Comparison of ENCODE assay signal across 20 cellular contexts in genomic region chr6:3108746-3109414, GRCh38. TPM values are rescaled to one million over a fixed set of nuclear protein-coding genes. Genes with fewer than 3 reads are reported as not detected.
A peak's percentile ranks its signal among the peaks of the same experiment; 100 is the strongest.
DNase-seq lines count a peak whose midpoint lies in the region; ATAC-seq and TF ChIP-seq lines count a peak whose summit lies in the region.
"Had no signal": no experiment of that assay in that cellular context is flagged by ENCODE, and none has a peak within 500 bp of the region (broad histone marks: within the 10 kb centered on the region; RNA-seq: fewer than 3 reads in every experiment).

No MANE protein-coding gene starts in this region.

- TF ChIP-seq CTCF in endothelial cell (IDR thresholded peaks at IDR 0.05; ENCODE audit: unreplicated experiment) (no peak), nephron progenitor cell (IDR thresholded peaks at IDR 0.05) (no peak)

- intact Hi-C loops in CD4-positive, alpha-beta memory T cell (cut with micrococcal nuclease): no loop called here

- no peaks in the 10 kb centered on the region for H3K27me3 Mint-ChIP-seq in CD4-positive, CD25-positive, alpha-beta regulatory T cell
- no peaks in the 10 kb centered on the region for H3K27me3 Mint-ChIP-seq in CD4-positive, alpha-beta memory T cell
- peaks cover 5% of the 10 kb centered on the region for H3K27me3 Mint-ChIP-seq in endothelial cell (ENCODE audit: unreplicated experiment)
- no peaks in the 10 kb centered on the region for H3K27me3 Mint-ChIP-seq in nephron progenitor cell (ENCODE audit: low read depth, poor library complexity)
- H3K27me3 Mint-ChIP-seq: activated naive CD4-positive, alpha-beta T cell treated with anti-CD3 and anti-CD28 coated beads, Interleukin-2, amount 10 ng/mL, durations not matched to agents 7 days and 5 days; stimulated activated naive CD8-positive, alpha-beta T cell treated with anti-CD3 and anti-CD28 coated beads, Interleukin-15, Interleukin-2, amounts not matched to agents 100 ng/mL and 50 ng/mL, for 24 hours had no signal

- no peaks in the 10 kb centered on the region for H3K9me3 ChIP-seq in CD4-positive, CD25-positive, alpha-beta regulatory T cell (ENCODE audit: control insufficient read depth in 2 of 2, low read length in 2 of 2)
- H3K9me3 ChIP-seq in CD4-positive, alpha-beta memory T cell (ENCODE audit: control insufficient read depth in 1 of 2, low read length in 2 of 2): no peaks in the 10 kb centered on the region
- H3K9me3 ChIP-seq: right lobe of liver had no signal

- peak overlapping the region; percentile 39 to 95 (median 80) for H3K27ac Mint-ChIP-seq in CD4-positive, CD25-positive, alpha-beta regulatory T cell
- peak overlapping the region in 6 of 7 donors; percentile 25 to 88 (median 66) for H3K27ac Mint-ChIP-seq in CD4-positive, alpha-beta memory T cell
- H3K27ac Mint-ChIP-seq in endothelial cell (ENCODE audit: unreplicated experiment): no peak overlapping the region
- H3K27ac Mint-ChIP-seq in nephron progenitor cell: peak overlapping the region; percentile 18
- H3K27ac Mint-ChIP-seq: activated naive CD4-positive, alpha-beta T cell treated with anti-CD3 and anti-CD28 coated beads, Interleukin-2, amount 10 ng/mL, durations not matched to agents 7 days and 5 days; stimulated activated naive CD8-positive, alpha-beta T cell treated with anti-CD3 and anti-CD28 coated beads, Interleukin-15, Interleukin-2, amounts not matched to agents 100 ng/mL and 50 ng/mL, for 24 hours had no signal

- H3K4me3 Mint-ChIP-seq in CD4-positive, CD25-positive, alpha-beta regulatory T cell: no peak overlapping the region
- H3K4me3 Mint-ChIP-seq in CD4-positive, alpha-beta memory T cell: no peak overlapping the region
- H3K4me3 Mint-ChIP-seq in endothelial cell (ENCODE audit: unreplicated experiment): peak overlapping the region; percentile 8
- no peak overlapping the region for H3K4me3 Mint-ChIP-seq in nephron progenitor cell
- H3K4me3 Mint-ChIP-seq: activated naive CD4-positive, alpha-beta T cell treated with anti-CD3 and anti-CD28 coated beads, Interleukin-2, amount 10 ng/mL, durations not matched to agents 7 days and 5 days; stimulated activated naive CD8-positive, alpha-beta T cell treated with anti-CD3 and anti-CD28 coated beads, Interleukin-15, Interleukin-2, amounts not matched to agents 100 ng/mL and 50 ng/mL, for 24 hours had no signal

- no peaks in the 10 kb centered on the region for H3K9me3 Mint-ChIP-seq in CD4-positive, CD25-positive, alpha-beta regulatory T cell
- no peaks in the 10 kb centered on the region for H3K9me3 Mint-ChIP-seq in CD4-positive, alpha-beta memory T cell
- H3K9me3 Mint-ChIP-seq in endothelial cell (ENCODE audit: unreplicated experiment): no peaks in the 10 kb centered on the region
- H3K9me3 Mint-ChIP-seq in nephron progenitor cell: no peaks in the 10 kb centered on the region
- H3K9me3 Mint-ChIP-seq: activated naive CD4-positive, alpha-beta T cell treated with anti-CD3 and anti-CD28 coated beads, Interleukin-2, amount 10 ng/mL, durations not matched to agents 7 days and 5 days; stimulated activated naive CD8-positive, alpha-beta T cell treated with anti-CD3 and anti-CD28 coated beads, Interleukin-15, Interleukin-2, amounts not matched to agents 100 ng/mL and 50 ng/mL, for 24 hours had no signal

- peaks cover 10 to 19% (median 14%) of the 10 kb centered on the region in 4 donors for H3K4me1 Mint-ChIP-seq in CD4-positive, CD25-positive, alpha-beta regulatory T cell
- H3K4me1 Mint-ChIP-seq in CD4-positive, alpha-beta memory T cell: peaks cover 9 to 12% (median 10%) of the 10 kb centered on the region in 4 donors
- H3K4me1 Mint-ChIP-seq in endothelial cell (ENCODE audit: unreplicated experiment) (peaks cover 3% of the 10 kb centered on the region), nephron progenitor cell (peaks cover 5% of the 10 kb centered on the region)

- H3K4me1 ChIP-seq in CD4-positive, CD25-positive, alpha-beta regulatory T cell (ENCODE audit: control insufficient read depth, insufficient read depth, low read length, poor library complexity, severe bottlenecking): no peaks in the 10 kb centered on the region
- H3K4me1 ChIP-seq in CD4-positive, alpha-beta memory T cell (ENCODE audit: insufficient read depth, low read length): no peaks in the 10 kb centered on the region
- H3K4me1 ChIP-seq: right lobe of liver had no signal

- POLR2A ChIA-PET in CD4-positive, alpha-beta memory T cell (lab: Charles Lee; ENCODE audit: partially characterized antibody): no interaction called here

- DNase-seq in CD4-positive, CD25-positive, alpha-beta regulatory T cell: no peak
- no peak for DNase-seq in CD4-positive, alpha-beta memory T cell
- no peak for DNase-seq in endothelial cell (ENCODE audit: low spot score)
- DNase-seq in nephron progenitor cell: no peak
- DNase-seq in occipital lobe (lab: John Stamatoyannopoulos, UW): no peak
- no peak for DNase-seq in H4 (ENCODE audit: low spot score)
- DNase-seq: activated CD4-positive, CD25-positive, alpha-beta regulatory T cell treated with anti-CD3 and anti-CD28 coated beads, Interleukin-2, amount 50 U/mL, for 72 hours; activated CD8-positive, alpha-beta memory T cell treated with anti-CD3 and anti-CD28 coated beads, Interleukin-2, amount 50 U/mL, for 48 hours; activated naive CD4-positive, alpha-beta T cell treated with anti-CD3 and anti-CD28 coated beads, Interleukin-2, amount 10 ng/mL, durations not matched to agents 7 days and 5 days; AML-193; KBM-7; NCI-H2171; NCI-H69; right lobe of liver; SHP77 treated with DMSO at 0.1 percent for 48 hours; T-helper 9 cell had no signal

- no peak for ATAC-seq in CD4-positive, CD25-positive, alpha-beta regulatory T cell (ENCODE audit: low read depth in 2 of 2)
- no peak for ATAC-seq in HG03354 (IDR thresholded peaks at IDR 0.05; ENCODE audit: poor library complexity, severe bottlenecking, unreplicated experiment)
- ATAC-seq: HCT116 had no signal

- no peak overlapping the region for H3K4me3 ChIP-seq in CD4-positive, CD25-positive, alpha-beta regulatory T cell (ENCODE audit: low read depth, low read length)
- no peak overlapping the region for H3K4me3 ChIP-seq in CD4-positive, alpha-beta memory T cell (ENCODE audit: low read length in 2 of 2)
- H3K4me3 ChIP-seq: right lobe of liver had no signal

- H3K36me3 ChIP-seq in CD4-positive, CD25-positive, alpha-beta regulatory T cell (ENCODE audit: control insufficient read depth, insufficient read depth, low read length): peaks cover 86% of the 10 kb centered on the region
- H3K36me3 ChIP-seq in CD4-positive, alpha-beta memory T cell (ENCODE audit: insufficient read depth, low read length): peaks cover 72% of the 10 kb centered on the region

- CTCF ChIA-PET in CD4-positive, alpha-beta memory T cell (lab: Charles Lee; ENCODE audit: partially characterized antibody): interaction anchor here (0.9 to 2.5 kb wide), 5 partner anchors 7 to 143 kb away, joined by 3 to 7 read pairs (median 4); partner anchors contain the start of gene RIPK1

- peaks cover 55% of the 10 kb centered on the region for H3K36me3 Mint-ChIP-seq in CD4-positive, CD25-positive, alpha-beta regulatory T cell
- peaks cover 69 to 87% of the 10 kb centered on the region in 2 donors for H3K36me3 Mint-ChIP-seq in CD4-positive, alpha-beta memory T cell
- H3K36me3 Mint-ChIP-seq in endothelial cell (ENCODE audit: low read depth, unreplicated experiment): peaks cover 44% of the 10 kb centered on the region
- peaks cover 52% of the 10 kb centered on the region for H3K36me3 Mint-ChIP-seq in nephron progenitor cell (ENCODE audit: low read depth)

- no peak overlapping the region for H3K27ac ChIP-seq in CD4-positive, CD25-positive, alpha-beta regulatory T cell (ENCODE audit: insufficient read depth, low read length, poor library complexity, severe bottlenecking)
- no peak overlapping the region for H3K27ac ChIP-seq in CD4-positive, alpha-beta memory T cell (ENCODE audit: low read depth, low read length)
- H3K27ac ChIP-seq: foreskin keratinocyte, right lobe of liver had no signal

- H3K27me3 ChIP-seq in CD4-positive, CD25-positive, alpha-beta regulatory T cell (ENCODE audit: control insufficient read depth, insufficient read depth, low read length): no peaks in the 10 kb centered on the region
- H3K27me3 ChIP-seq in CD4-positive, alpha-beta memory T cell (ENCODE audit: insufficient read depth, low read length): no peaks in the 10 kb centered on the region
- H3K27me3 ChIP-seq: foreskin keratinocyte, right lobe of liver had no signal

RNA-seq across cellular contexts. Expression of gene BPHL, which starts 9.6 kb away (rescaled TPM):
- total RNA-seq in CD4-positive, CD25-positive, alpha-beta regulatory T cell: 6.8 TPM
- 10 to 100 TPM in 1 of 4 donors, 1 to 10 TPM in 3; 5.8 to 13.9 (median 7.5) TPM for polyA plus RNA-seq in CD4-positive, CD25-positive, alpha-beta regulatory T cell
- total RNA-seq in CD4-positive, alpha-beta memory T cell: 10 to 100 TPM; 11.9 to 13.7 TPM
- 1 to 10 TPM; 8.1 to 8.4 TPM for polyA plus RNA-seq in CD4-positive, alpha-beta memory T cell
- 35.4 TPM for total RNA-seq in endothelial cell (ENCODE audit: unreplicated experiment)
- total RNA-seq in occipital lobe: 18.9 TPM
- total RNA-seq in H4 (2014; rRNA removed; shearing (Covaris generic)): 19.0 and 21.6 TPM in 2 replicates

RNA-seq across cellular contexts. Expression of gene RIPK1, which starts 40.6 kb away (rescaled TPM):
- 27.1 TPM for total RNA-seq in CD4-positive, CD25-positive, alpha-beta regulatory T cell
- polyA plus RNA-seq in CD4-positive, CD25-positive, alpha-beta regulatory T cell: 10 to 100 TPM; 19.4 to 22.4 (median 21.2) TPM
- total RNA-seq in CD4-positive, alpha-beta memory T cell: 10 to 100 TPM; 38.7 to 39.0 TPM
- polyA plus RNA-seq in CD4-positive, alpha-beta memory T cell: 10 to 100 TPM; 13.1 to 31.0 TPM
- total RNA-seq in endothelial cell (ENCODE audit: unreplicated experiment) (34.7 TPM), occipital lobe (5.3 TPM)
- total RNA-seq in H4 (2014; rRNA removed; shearing (Covaris generic)): 10.1 and 14.2 TPM in 2 replicates

RNA-seq across cellular contexts. Expression of gene TUBB2A, which starts 48.5 kb away (rescaled TPM):
- 48.0 TPM for total RNA-seq in CD4-positive, CD25-positive, alpha-beta regulatory T cell
- polyA plus RNA-seq in CD4-positive, CD25-positive, alpha-beta regulatory T cell: 1 to 10 TPM; 4.8 to 8.0 (median 6.7) TPM
- 1 to 10 TPM; 5.2 to 5.4 TPM for total RNA-seq in CD4-positive, alpha-beta memory T cell
- 1 to 10 TPM; 7.3 to 8.4 TPM for polyA plus RNA-seq in CD4-positive, alpha-beta memory T cell
- total RNA-seq in endothelial cell (ENCODE audit: unreplicated experiment): 73.6 TPM
- total RNA-seq in occipital lobe: 1,207 TPM
- 46.3 and 49.0 TPM in 2 replicates for total RNA-seq in H4 (2014; rRNA removed; shearing (Covaris generic))

Comparison
In these comparisons a context has a peak if more than half of its experiments do, and no peak if none do; other contexts are left out.
1. RNA of gene TUBB2A, which starts 48.5 kb away (total RNA-seq): 1,207 TPM in occipital lobe (single experiment); 73.6 TPM in endothelial cell (single experiment), 46.3 to 49.0 TPM in H4, 48.0 TPM in CD4-positive, CD25-positive, alpha-beta regulatory T cell (single experiment) and 5.2 to 5.4 TPM in CD4-positive, alpha-beta memory T cell; every median in the first group is over 10 times any median in the second.